Comparison of ENCODE assay signal across 23 cellular contexts in the genomic region with DNA sequence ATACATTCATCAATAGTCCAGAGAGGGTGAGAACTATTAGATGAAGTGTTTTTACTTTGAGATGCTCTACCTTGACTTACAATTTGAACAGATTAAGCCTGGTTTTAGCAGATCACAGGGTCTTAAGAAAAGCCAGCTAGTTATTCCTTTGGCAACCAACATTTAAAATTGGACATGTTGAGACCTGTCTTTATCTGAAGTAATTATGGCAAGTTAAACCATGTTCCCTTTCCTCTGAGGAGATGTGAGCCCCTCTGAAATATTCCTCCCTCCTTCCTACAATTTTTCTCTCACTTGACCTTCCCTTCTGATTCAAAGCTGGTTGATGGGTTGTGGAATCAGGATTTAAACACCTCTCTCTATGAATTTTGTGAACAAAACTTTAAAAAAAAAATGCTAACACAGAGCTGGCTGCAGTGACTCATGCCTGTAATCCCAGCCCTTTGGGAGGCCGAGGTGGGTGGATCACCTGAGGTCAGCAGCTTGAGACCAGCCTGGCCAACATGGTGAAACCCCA.
DNase-seq lines count a peak whose midpoint lies in the region; ATAC-seq, FAIRE-seq and TF ChIP-seq lines count a peak whose summit lies in the region.
"Had no signal": no experiment of that assay in that cellular context is flagged by ENCODE, and none has a peak within 500 bp of the region (broad histone marks: within the 10 kb centered on the region; RNA-seq: fewer than 3 reads in every experiment).

No MANE protein-coding gene starts in this region.

- no peaks in the 10 kb centered on the region for H3K4me1 ChIP-seq in breast epithelium

- H3K36me3 ChIP-seq in breast epithelium = no peaks in the 10 kb centered on the region
- H3K36me3 ChIP-seq: MG63 had no signal

- no TSS peak for BruUV-seq in MCF 10A (replicated peaks; lab: Mats Ljungman, UMichigan)

- no peaks in the 10 kb centered on the region for H3K27me3 Mint-ChIP-seq in MCF 10A (ENCODE audit: insufficient read depth, unreplicated experiment)
- H3K27me3 Mint-ChIP-seq in natural killer cell treated with Interleukin-12 subunit alpha and Interleukin-12 subunit beta and Interleukin-15 and Interleukin-18, amount 100 ng/mL, for 72 hours = peaks cover 3 to 9% of the 10 kb centered on the region in 2 donors
- H3K27me3 Mint-ChIP-seq: T-cell had no signal

- peaks cover 18% of the 10 kb centered on the region for H3K9me3 Mint-ChIP-seq in MCF 10A (ENCODE audit: unreplicated experiment)
- H3K9me3 Mint-ChIP-seq in natural killer cell treated with Interleukin-12 subunit alpha and Interleukin-12 subunit beta and Interleukin-15 and Interleukin-18, amount 100 ng/mL, for 72 hours = peaks cover 13% of the 10 kb centered on the region

- peaks cover 30% of the 10 kb centered on the region for H3K4me1 Mint-ChIP-seq in MCF 10A (ENCODE audit: insufficient read depth, unreplicated experiment)
- H3K4me1 Mint-ChIP-seq in natural killer cell treated with Interleukin-12 subunit alpha and Interleukin-12 subunit beta and Interleukin-15 and Interleukin-18, amount 100 ng/mL, for 72 hours (ENCODE audit: low read depth in 2 of 2) = no peaks in the 10 kb centered on the region
- H3K4me1 Mint-ChIP-seq: T-cell had no signal

- ATAC-seq in GM21447 (IDR thresholded peaks at IDR 0.05; ENCODE audit: unreplicated experiment) = no peak
- ATAC-seq in natural killer cell treated with Interleukin-12 subunit alpha and Interleukin-12 subunit beta and Interleukin-15 and Interleukin-18, amount 100 ng/mL, for 72 hours = no peak
- ATAC-seq: CD8-positive, alpha-beta T cell; Right ventricle myocardium inferior; T-cell had no signal

- intact Hi-C loops in MCF 10A (cut with micrococcal nuclease) (no loop called here), breast epithelium (cut with DNase I; ENCODE audit: low total_unique reads) (no loop called here)

- H3K4me3 ChIP-seq in breast epithelium (no peak overlapping the region), epithelial cell of esophagus (ENCODE audit: low read length) (no peak overlapping the region)
- H3K4me3 ChIP-seq: MG63, SK-N-MC had no signal

- no peak for FAIRE-seq in GM12892 (lab: Jason Lieb, UNC)
- FAIRE-seq: GM18507, H1 had no signal

- CTCF ChIA-PET in MCF 10A (lab: Yijun Ruan, JAX) (interaction anchor here (0.8 to 1.0 kb wide), 2 partner anchors 13 to 19 kb away, joined by 4 read pairs; no protein-coding TSS in a partner anchor), RWPE1 (lab: Yijun Ruan, JAX) (interaction anchor here (0.6 to 1.3 kb wide), 3 partner anchors 8 to 67 kb away, joined by 3 to 4 read pairs (median 4); no protein-coding TSS in a partner anchor)

- no peak for TF ChIP-seq POLR2A in breast epithelium (IDR thresholded peaks at IDR 0.05)
- no peak for TF ChIP-seq POLR2A in GM12892 (IDR thresholded peaks at IDR 0.05; ENCODE audit: low read depth, low read length)

- H3K27ac Mint-ChIP-seq in MCF 10A (ENCODE audit: low read depth, unreplicated experiment) = peak overlapping the region; percentile 86
- no peak overlapping the region for H3K27ac Mint-ChIP-seq in natural killer cell treated with Interleukin-12 subunit alpha and Interleukin-12 subunit beta and Interleukin-15 and Interleukin-18, amount 100 ng/mL, for 72 hours
- H3K27ac Mint-ChIP-seq: CD8-positive, alpha-beta T cell; T-cell had no signal

- peaks cover 15 to 26% of the 10 kb centered on the region in 2 donors for H3K9me3 ChIP-seq in breast epithelium

- H3K27me3 ChIP-seq in breast epithelium = no peaks in the 10 kb centered on the region
- H3K27me3 ChIP-seq: MG63 had no signal

- peaks cover 7% of the 10 kb centered on the region for H3K36me3 Mint-ChIP-seq in MCF 10A (ENCODE audit: insufficient read depth, unreplicated experiment)
- peaks cover 49% of the 10 kb centered on the region for H3K36me3 Mint-ChIP-seq in natural killer cell treated with Interleukin-12 subunit alpha and Interleukin-12 subunit beta and Interleukin-15 and Interleukin-18, amount 100 ng/mL, for 72 hours

- DNase-seq in MCF 10A (ENCODE audit: unreplicated experiment) (peak; percentile 56), breast epithelium (ENCODE audit: low spot score in 2 of 2) (no peak), RWPE1 (ENCODE audit: low spot score) (peak; percentile 64), epithelial cell of esophagus (ENCODE audit: low read depth) (peak; percentile 55), GM12892 (ENCODE audit: insufficient read length) (no peak)
- no peak for DNase-seq in stimulated activated CD8-positive, alpha-beta memory T cell treated with anti-CD3 and anti-CD28 coated beads, Interleukin-4, amount 100 ng/mL, for 48 hours
- DNase-seq in natural killer cell treated with Interleukin-12 subunit alpha and Interleukin-12 subunit beta and Interleukin-15 and Interleukin-18, amount 100 ng/mL, for 72 hours (ENCODE audit: low spot score) = no peak
- DNase-seq: 8988T; CD8-positive, alpha-beta T cell; DMS79 treated with DMSO at 0.1 percent for 48 hours; KG1; MG63; NCI-H1092; NCI-H146; NCI-H2081; NCI-H226; NCI-H524 treated with DMSO at 0.1 percent for 48 hours; T-cell had no signal

- no peak overlapping the region for H3K4me3 Mint-ChIP-seq in MCF 10A (ENCODE audit: unreplicated experiment)
- no peak overlapping the region for H3K4me3 Mint-ChIP-seq in natural killer cell treated with Interleukin-12 subunit alpha and Interleukin-12 subunit beta and Interleukin-15 and Interleukin-18, amount 100 ng/mL, for 72 hours
- H3K4me3 Mint-ChIP-seq: CD8-positive, alpha-beta T cell; T-cell had no signal

- TF ChIP-seq CTCF in MCF 10A (IDR thresholded peaks at IDR 0.05; ENCODE audit: unreplicated experiment) (no peak), breast epithelium (IDR thresholded peaks at IDR 0.05) (no peak), RWPE1 (conservative IDR thresholded peaks at IDR 0.05; ENCODE audit: low read depth) (no peak), epithelial cell of esophagus (IDR thresholded peaks at IDR 0.05; ENCODE audit: insufficient read depth, low read depth, low read length, missing control alignments) (no peak)

- no peak overlapping the region for H3K27ac ChIP-seq in breast epithelium
- peak overlapping the region; percentile 55 for H3K27ac ChIP-seq in RWPE1
- H3K27ac ChIP-seq: SK-N-MC had no signal

- POLR2A ChIA-PET in MCF 10A (lab: Yijun Ruan, JAX) (interaction anchor here (0.5 to 0.8 kb wide), 5 partner anchors 51 to 1310 kb away, joined by 3 to 4 read pairs (median 3); partner anchors contain the start of gene HSDL2), RWPE1 (lab: Yijun Ruan, JAX; ENCODE audit: low non-redundant PET) (no interaction called here)

Comparison
In these comparisons a context has a peak if more than half of its experiments do, and no peak if none do; other contexts are left out.
1. DNase-seq: peak in MCF 10A (single experiment), RWPE1 (single experiment) and epithelial cell of esophagus (single experiment); none in breast epithelium (0 of 2), GM12892 (single experiment), stimulated activated CD8-positive, alpha-beta memory T cell treated with anti-CD3 and anti-CD28 coated beads, Interleukin-4, amount 100 ng/mL, for 48 hours (single experiment) and natural killer cell treated with Interleukin-12 subunit alpha and Interleukin-12 subunit beta and Interleukin-15 and Interleukin-18, amount 100 ng/mL, for 72 hours (single experiment).